ENCODE assay signal across 1 cellular context in genomic region chr5:67215592-67216471, GRCh38.
TF ChIP-seq lines count a peak whose summit lies in the region.

No MANE protein-coding gene starts in this region.

TF ChIP-seq in HepG2, 621 proteins besides CTCF, POLR2A, EP300 and RAD21 (continued from another document and continues in another):
- TF ChIP-seq, protein P1, sequence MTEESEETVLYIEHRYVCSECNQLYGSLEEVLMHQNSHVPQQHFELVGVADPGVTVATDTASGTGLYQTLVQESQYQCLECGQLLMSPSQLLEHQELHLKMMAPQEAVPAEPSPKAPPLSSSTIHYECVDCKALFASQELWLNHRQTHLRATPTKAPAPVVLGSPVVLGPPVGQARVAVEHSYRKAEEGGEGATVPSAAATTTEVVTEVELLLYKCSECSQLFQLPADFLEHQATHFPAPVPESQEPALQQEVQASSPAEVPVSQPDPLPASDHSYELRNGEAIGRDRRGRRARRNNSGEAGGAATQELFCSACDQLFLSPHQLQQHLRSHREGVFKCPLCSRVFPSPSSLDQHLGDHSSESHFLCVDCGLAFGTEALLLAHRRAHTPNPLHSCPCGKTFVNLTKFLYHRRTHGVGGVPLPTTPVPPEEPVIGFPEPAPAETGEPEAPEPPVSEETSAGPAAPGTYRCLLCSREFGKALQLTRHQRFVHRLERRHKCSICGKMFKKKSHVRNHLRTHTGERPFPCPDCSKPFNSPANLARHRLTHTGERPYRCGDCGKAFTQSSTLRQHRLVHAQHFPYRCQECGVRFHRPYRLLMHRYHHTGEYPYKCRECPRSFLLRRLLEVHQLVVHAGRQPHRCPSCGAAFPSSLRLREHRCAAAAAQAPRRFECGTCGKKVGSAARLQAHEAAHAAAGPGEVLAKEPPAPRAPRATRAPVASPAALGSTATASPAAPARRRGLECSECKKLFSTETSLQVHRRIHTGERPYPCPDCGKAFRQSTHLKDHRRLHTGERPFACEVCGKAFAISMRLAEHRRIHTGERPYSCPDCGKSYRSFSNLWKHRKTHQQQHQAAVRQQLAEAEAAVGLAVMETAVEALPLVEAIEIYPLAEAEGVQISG (CRISPR knock-in tag; IDR thresholded peaks at IDR 0.05), result no peak
- TF ChIP-seq, protein P2, sequence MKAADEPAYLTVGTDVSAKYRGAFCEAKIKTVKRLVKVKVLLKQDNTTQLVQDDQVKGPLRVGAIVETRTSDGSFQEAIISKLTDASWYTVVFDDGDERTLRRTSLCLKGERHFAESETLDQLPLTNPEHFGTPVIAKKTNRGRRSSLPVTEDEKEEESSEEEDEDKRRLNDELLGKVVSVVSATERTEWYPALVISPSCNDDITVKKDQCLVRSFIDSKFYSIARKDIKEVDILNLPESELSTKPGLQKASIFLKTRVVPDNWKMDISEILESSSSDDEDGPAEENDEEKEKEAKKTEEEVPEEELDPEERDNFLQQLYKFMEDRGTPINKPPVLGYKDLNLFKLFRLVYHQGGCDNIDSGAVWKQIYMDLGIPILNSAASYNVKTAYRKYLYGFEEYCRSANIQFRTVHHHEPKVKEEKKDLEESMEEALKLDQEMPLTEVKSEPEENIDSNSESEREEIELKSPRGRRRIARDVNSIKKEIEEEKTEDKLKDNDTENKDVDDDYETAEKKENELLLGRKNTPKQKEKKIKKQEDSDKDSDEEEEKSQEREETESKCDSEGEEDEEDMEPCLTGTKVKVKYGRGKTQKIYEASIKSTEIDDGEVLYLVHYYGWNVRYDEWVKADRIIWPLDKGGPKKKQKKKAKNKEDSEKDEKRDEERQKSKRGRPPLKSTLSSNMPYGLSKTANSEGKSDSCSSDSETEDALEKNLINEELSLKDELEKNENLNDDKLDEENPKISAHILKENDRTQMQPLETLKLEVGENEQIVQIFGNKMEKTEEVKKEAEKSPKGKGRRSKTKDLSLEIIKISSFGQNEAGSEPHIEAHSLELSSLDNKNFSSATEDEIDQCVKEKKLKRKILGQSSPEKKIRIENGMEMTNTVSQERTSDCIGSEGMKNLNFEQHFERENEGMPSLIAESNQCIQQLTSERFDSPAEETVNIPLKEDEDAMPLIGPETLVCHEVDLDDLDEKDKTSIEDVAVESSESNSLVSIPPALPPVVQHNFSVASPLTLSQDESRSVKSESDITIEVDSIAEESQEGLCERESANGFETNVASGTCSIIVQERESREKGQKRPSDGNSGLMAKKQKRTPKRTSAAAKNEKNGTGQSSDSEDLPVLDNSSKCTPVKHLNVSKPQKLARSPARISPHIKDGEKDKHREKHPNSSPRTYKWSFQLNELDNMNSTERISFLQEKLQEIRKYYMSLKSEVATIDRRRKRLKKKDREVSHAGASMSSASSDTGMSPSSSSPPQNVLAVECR (CRISPR knock-in tag; IDR thresholded peaks at IDR 0.05; ENCODE audit: borderline replicate concordance), result peak; percentile 46; the same call in 1 of the 2 replicates
- TF ChIP-seq ARID2 (CRISPR knock-in tag; IDR thresholded peaks at IDR 0.05; ENCODE audit: borderline replicate concordance), result 0 out of 2 replicates have a peak, but pooled peaks have one; percentile 74
- no peak for TF ChIP-seq ZNF839 (CRISPR knock-in tag; IDR thresholded peaks at IDR 0.05; ENCODE audit: borderline replicate concordance)
- TF ChIP-seq, protein P3, sequence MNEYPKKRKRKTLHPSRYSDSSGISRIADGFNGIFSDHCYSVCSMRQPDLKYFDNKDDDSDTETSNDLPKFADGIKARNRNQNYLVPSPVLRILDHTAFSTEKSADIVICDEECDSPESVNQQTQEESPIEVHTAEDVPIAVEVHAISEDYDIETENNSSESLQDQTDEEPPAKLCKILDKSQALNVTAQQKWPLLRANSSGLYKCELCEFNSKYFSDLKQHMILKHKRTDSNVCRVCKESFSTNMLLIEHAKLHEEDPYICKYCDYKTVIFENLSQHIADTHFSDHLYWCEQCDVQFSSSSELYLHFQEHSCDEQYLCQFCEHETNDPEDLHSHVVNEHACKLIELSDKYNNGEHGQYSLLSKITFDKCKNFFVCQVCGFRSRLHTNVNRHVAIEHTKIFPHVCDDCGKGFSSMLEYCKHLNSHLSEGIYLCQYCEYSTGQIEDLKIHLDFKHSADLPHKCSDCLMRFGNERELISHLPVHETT (CRISPR knock-in tag; conservative IDR thresholded peaks at IDR 0.05), result no peak
- TF ChIP-seq, protein P4, sequence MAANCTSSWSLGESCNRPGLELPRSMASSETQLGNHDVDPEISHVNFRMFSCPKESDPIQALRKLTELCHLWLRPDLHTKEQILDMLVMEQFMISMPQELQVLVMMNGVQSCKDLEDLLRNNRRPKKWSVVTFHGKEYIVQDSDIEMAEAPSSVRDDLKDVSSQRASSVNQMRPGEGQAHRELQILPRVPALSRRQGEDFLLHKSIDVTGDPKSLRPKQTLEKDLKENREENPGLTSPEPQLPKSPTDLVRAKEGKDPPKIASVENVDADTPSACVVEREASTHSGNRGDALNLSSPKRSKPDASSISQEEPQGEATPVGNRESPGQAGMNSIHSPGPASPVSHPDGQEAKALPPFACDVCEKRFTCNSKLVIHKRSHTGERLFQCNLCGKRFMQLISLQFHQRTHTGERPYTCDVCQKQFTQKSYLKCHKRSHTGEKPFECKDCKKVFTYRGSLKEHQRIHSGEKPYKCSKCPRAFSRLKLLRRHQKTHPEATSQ (CRISPR knock-in tag; IDR thresholded peaks at IDR 0.05; ENCODE audit: borderline replicate concordance), result no peak
- TF ChIP-seq FIP1L1 (IDR thresholded peaks at IDR 0.05; ENCODE audit: borderline replicate concordance, insufficient read depth, low read depth, low read length), result no peak
- TF ChIP-seq ZSCAN12 (CRISPR knock-in tag; IDR thresholded peaks at IDR 0.05), result no peak
- no peak for TF ChIP-seq SSRP1 (CRISPR knock-in tag; IDR thresholded peaks at IDR 0.05)
- TF ChIP-seq POLR2G (IDR thresholded peaks at IDR 0.05; ENCODE audit: low read depth, low read length), result peak; percentile 65
- no peak for TF ChIP-seq SP2 (CRISPR knock-in tag; IDR thresholded peaks at IDR 0.05)
- TF ChIP-seq SP1 (IDR thresholded peaks at IDR 0.05), result no peak
- TF ChIP-seq SP1 (CRISPR knock-in tag; IDR thresholded peaks at IDR 0.05), result no peak
- no peak for TF ChIP-seq ZNF142 (CRISPR knock-in tag; IDR thresholded peaks at IDR 0.05)
- no peak for TF ChIP-seq NFYC (CRISPR knock-in tag; IDR thresholded peaks at IDR 0.05)
- peak; percentile 82; the same call in 1 of the 2 replicates for TF ChIP-seq ZNF292 (CRISPR knock-in tag; IDR thresholded peaks at IDR 0.05; ENCODE audit: borderline replicate concordance, low read depth)
- 0 out of 2 replicates have a peak, but pooled peaks have one; percentile 45 for TF ChIP-seq KMT2A (CRISPR knock-in tag; IDR thresholded peaks at IDR 0.05)
- TF ChIP-seq ZBTB25 (CRISPR knock-in tag; IDR thresholded peaks at IDR 0.05), result 0 out of 2 replicates have a peak, but pooled peaks have one; percentile 30
- TF ChIP-seq FOXM1 (CRISPR knock-in tag; IDR thresholded peaks at IDR 0.05), result no peak
- no peak for TF ChIP-seq MBD4 (IDR thresholded peaks at IDR 0.05; ENCODE audit: borderline replicate concordance, low read length)
- TF ChIP-seq ZNF451 (CRISPR knock-in tag; IDR thresholded peaks at IDR 0.05), result peak; percentile 42; the same call in 1 of the 2 replicates
- TF ChIP-seq GABPA (IDR thresholded peaks at IDR 0.05; ENCODE audit: low read depth, low read length), result 0 out of 2 replicates have a peak, but pooled peaks have one; percentile 33
- peak; percentile 79 for TF ChIP-seq GABPA (CRISPR knock-in tag; IDR thresholded peaks at IDR 0.05; ENCODE audit: low read depth)
- TF ChIP-seq ZNF12 (CRISPR knock-in tag; IDR thresholded peaks at IDR 0.05), result 0 out of 2 replicates have a peak, but pooled peaks have one; percentile 18
- no peak for TF ChIP-seq ZNF724P (CRISPR knock-in tag; IDR thresholded peaks at IDR 0.05; ENCODE audit: borderline replicate concordance)
- TF ChIP-seq, protein P5, sequence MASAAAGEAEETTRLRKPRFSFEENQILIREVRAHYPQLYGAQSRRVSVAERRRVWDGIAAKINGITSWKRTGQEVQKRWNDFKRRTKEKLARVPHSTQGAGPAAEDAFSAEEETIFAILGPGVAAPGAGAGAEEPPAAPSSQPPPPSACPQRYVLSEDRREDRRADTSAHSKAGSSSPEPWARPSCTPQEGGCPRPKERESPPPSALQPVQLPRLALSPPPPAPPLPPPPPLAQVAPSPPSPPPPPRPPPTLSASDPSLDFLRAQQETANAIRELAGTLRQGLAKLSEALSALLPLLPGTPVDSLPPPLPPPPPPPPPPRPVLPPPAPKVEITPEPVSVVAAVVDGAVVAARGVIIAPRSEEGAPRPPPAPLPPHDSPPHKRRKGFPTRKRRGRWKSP (CRISPR knock-in tag; IDR thresholded peaks at IDR 0.05), result no peak
- TF ChIP-seq ZNF205 (CRISPR knock-in tag; IDR thresholded peaks at IDR 0.05), result peak; percentile 32; the same call in 1 of the 2 replicates
- 0 out of 2 replicates have a peak, but pooled peaks have one; percentile 28 for TF ChIP-seq ERF (CRISPR knock-in tag; IDR thresholded peaks at IDR 0.05)
- 0 out of 2 replicates have a peak, but pooled peaks have one; percentile 37 for TF ChIP-seq CCDC6 (CRISPR knock-in tag; IDR thresholded peaks at IDR 0.05)
- TF ChIP-seq, protein P6, sequence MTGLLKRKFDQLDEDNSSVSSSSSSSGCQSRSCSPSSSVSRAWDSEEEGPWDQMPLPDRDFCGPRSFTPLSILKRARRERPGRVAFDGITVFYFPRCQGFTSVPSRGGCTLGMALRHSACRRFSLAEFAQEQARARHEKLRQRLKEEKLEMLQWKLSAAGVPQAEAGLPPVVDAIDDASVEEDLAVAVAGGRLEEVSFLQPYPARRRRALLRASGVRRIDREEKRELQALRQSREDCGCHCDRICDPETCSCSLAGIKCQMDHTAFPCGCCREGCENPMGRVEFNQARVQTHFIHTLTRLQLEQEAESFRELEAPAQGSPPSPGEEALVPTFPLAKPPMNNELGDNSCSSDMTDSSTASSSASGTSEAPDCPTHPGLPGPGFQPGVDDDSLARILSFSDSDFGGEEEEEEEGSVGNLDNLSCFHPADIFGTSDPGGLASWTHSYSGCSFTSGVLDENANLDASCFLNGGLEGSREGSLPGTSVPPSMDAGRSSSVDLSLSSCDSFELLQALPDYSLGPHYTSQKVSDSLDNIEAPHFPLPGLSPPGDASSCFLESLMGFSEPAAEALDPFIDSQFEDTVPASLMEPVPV (CRISPR knock-in tag; IDR thresholded peaks at IDR 0.05), result 0 out of 2 replicates have a peak, but pooled peaks have one; percentile 32
- no peak for TF ChIP-seq MLXIP (CRISPR knock-in tag; IDR thresholded peaks at IDR 0.05; ENCODE audit: borderline replicate concordance)
- no peak for TF ChIP-seq RBM22 (optimal IDR thresholded peaks at IDR 0.05; ENCODE audit: low read length)
- no peak for TF ChIP-seq ARHGAP35 (CRISPR knock-in tag; IDR thresholded peaks at IDR 0.05; ENCODE audit: borderline replicate concordance)
- peak; percentile 72; the same call in 1 of the 2 replicates for TF ChIP-seq ETV5 (CRISPR knock-in tag; IDR thresholded peaks at IDR 0.05; ENCODE audit: borderline replicate concordance)
